21 cellular contexts compared by ENCODE assay signal in genomic region chr2:222102746-222103349, GRCh38.
DNase-seq lines count a peak whose midpoint lies in the region; TF ChIP-seq lines count a peak whose summit lies in the region.
"Had no signal": no experiment of that assay in that cellular context is flagged by ENCODE, and none has a peak within 500 bp of the region (broad histone marks: within the 10 kb centered on the region; RNA-seq: fewer than 3 reads in every experiment).

No MANE protein-coding gene starts in this region.

- H3K9ac ChIP-seq in endodermal cell (ENCODE audit: extremely low read depth, low read length, poor library complexity, severe bottlenecking), result peak overlapping the region; percentile 0
- H3K9ac ChIP-seq: GM23248 had no signal

- DNase-seq in DMS 273 (lab: John Stamatoyannopoulos, UW; ENCODE audit: unreplicated experiment), result peak; percentile 7
- DNase-seq in DMS 273 treated with DMSO at 0.1 percent for 48 hours (lab: John Stamatoyannopoulos, UW), result no peak
- DNase-seq in NCI-H748 (lab: John Stamatoyannopoulos, UW; ENCODE audit: unreplicated experiment), result peak; percentile 33
- no peak for DNase-seq in endodermal cell
- DNase-seq in NOMO-1 (lab: John Stamatoyannopoulos, UW; ENCODE audit: unreplicated experiment in 2 of 2), result no peak
- no peak for DNase-seq in SIG-M5 (lab: John Stamatoyannopoulos, UW)
- DNase-seq in NOMO-1 treated with dmso at 0.1 percent for 144 hours (lab: John Stamatoyannopoulos, UW; ENCODE audit: unreplicated experiment), result no peak
- DNase-seq: Caco-2; CD4-positive, CD25-positive, alpha-beta regulatory T cell; DMS79; GDM1; GM23248; KG1; NCI-H1048; NCI-H2081 treated with DMSO at 0.1 percent for 48 hours; NCI-H446 treated with DMSO at 0.1 percent for 48 hours; RPMI8226 had no signal

- H3K4me1 Mint-ChIP-seq in endodermal cell, result peaks cover 30% of the 10 kb centered on the region
- H3K4me1 Mint-ChIP-seq: B cell; CD4-positive, CD25-positive, alpha-beta regulatory T cell had no signal

- H3K27ac Mint-ChIP-seq in endodermal cell, result peak overlapping the region; percentile 47
- H3K27ac Mint-ChIP-seq: B cell; CD4-positive, CD25-positive, alpha-beta regulatory T cell had no signal

- WGBS in endodermal cell (ENCODE audit: insufficient coverage in 1 of 2, insufficient read length in 1 of 2), 2 experiments, result 69 to 78% methylated on average over 3 of the region's 3 CpGs

- POLR2A ChIA-PET in HEK293 (lab: Yijun Ruan, JAX), result no interaction called here

- no peaks in the 10 kb centered on the region for H3K9me3 ChIP-seq in HEK293 (ENCODE audit: control insufficient read depth, insufficient read depth, low read depth, low read length)
- no peaks in the 10 kb centered on the region for H3K9me3 ChIP-seq in endodermal cell (ENCODE audit: control insufficient read depth, low read length)
- H3K9me3 ChIP-seq: Caco-2 had no signal

- no peaks in the 10 kb centered on the region for H3K9me3 Mint-ChIP-seq in endodermal cell

- H3K27me3 ChIP-seq in endodermal cell (ENCODE audit: control insufficient read depth, insufficient read depth, low read length, poor library complexity, severe bottlenecking), result peaks cover 15% of the 10 kb centered on the region

- no peaks in the 10 kb centered on the region for H3K36me3 Mint-ChIP-seq in endodermal cell (ENCODE audit: low read depth)
- H3K36me3 Mint-ChIP-seq: CD4-positive, CD25-positive, alpha-beta regulatory T cell had no signal

- H3K4me3 Mint-ChIP-seq in endodermal cell, result no peak overlapping the region
- H3K4me3 Mint-ChIP-seq: B cell; CD4-positive, CD25-positive, alpha-beta regulatory T cell had no signal

- peaks cover 11% of the 10 kb centered on the region for H3K27me3 Mint-ChIP-seq in endodermal cell (ENCODE audit: insufficient read depth)
- H3K27me3 Mint-ChIP-seq: CD4-positive, CD25-positive, alpha-beta regulatory T cell had no signal

- no peak overlapping the region for H3K4me3 ChIP-seq in HEK293 (ENCODE audit: low read depth, low read length)
- H3K4me3 ChIP-seq in endodermal cell (ENCODE audit: low read length), result no peak overlapping the region
- H3K4me3 ChIP-seq: GM12878, GM23248 had no signal

- H3K36me3 ChIP-seq in HEK293 (ENCODE audit: control insufficient read depth in 2 of 2, insufficient read depth in 1 of 2, low read length in 2 of 2) (no peaks in the 10 kb centered on the region), endodermal cell (ENCODE audit: control insufficient read depth, insufficient read depth, low read length) (no peaks in the 10 kb centered on the region)

- H3K27ac ChIP-seq in HEK293 (ENCODE audit: extremely low read depth, low read depth, low read length), result no peak overlapping the region
- H3K27ac ChIP-seq in endodermal cell (ENCODE audit: low read depth, low read length), result no peak overlapping the region
- H3K27ac ChIP-seq: 22Rv1, GM23248 had no signal

- CTCF ChIA-PET in HEK293 (lab: Yijun Ruan, JAX), result no interaction called here

- H3K4me1 ChIP-seq in HEK293 (ENCODE audit: control insufficient read depth, insufficient read depth, low read length), result peaks cover 9% of the 10 kb centered on the region; the same call in 1 of the 2 replicates
- H3K4me1 ChIP-seq in endodermal cell (ENCODE audit: control insufficient read depth, insufficient read depth, low read length), result peaks cover 12% of the 10 kb centered on the region
- H3K4me1 ChIP-seq: Caco-2 had no signal

- TF ChIP-seq CTCF in HEK293 (tag by site-specific recombination; IDR thresholded peaks at IDR 0.05), result no peak
- TF ChIP-seq CTCF in endodermal cell (conservative IDR thresholded peaks at IDR 0.05), result no peak

TF ChIP-seq in HEK293, 187 proteins besides CTCF, POLR2A, EP300 and RAD21 (continues in another document):
- no peak for TF ChIP-seq ZNF449 (tag by site-specific recombination; IDR thresholded peaks at IDR 0.05)
- peak; percentile 14; the same call in 1 of the 2 replicates for TF ChIP-seq GLIS1 (tag by site-specific recombination; IDR thresholded peaks at IDR 0.05)
- TF ChIP-seq ZEB2 (tag by site-specific recombination; IDR thresholded peaks at IDR 0.05), result no peak
- TF ChIP-seq ZNF114 (tag by site-specific recombination; IDR thresholded peaks at IDR 0.05), result no peak
- no peak for TF ChIP-seq ZNF391 (tag by site-specific recombination; IDR thresholded peaks at IDR 0.05; ENCODE audit: borderline replicate concordance, low read depth)
- no peak for TF ChIP-seq ZXDB (tag by site-specific recombination; IDR thresholded peaks at IDR 0.05)
- TF ChIP-seq, protein P1, sequence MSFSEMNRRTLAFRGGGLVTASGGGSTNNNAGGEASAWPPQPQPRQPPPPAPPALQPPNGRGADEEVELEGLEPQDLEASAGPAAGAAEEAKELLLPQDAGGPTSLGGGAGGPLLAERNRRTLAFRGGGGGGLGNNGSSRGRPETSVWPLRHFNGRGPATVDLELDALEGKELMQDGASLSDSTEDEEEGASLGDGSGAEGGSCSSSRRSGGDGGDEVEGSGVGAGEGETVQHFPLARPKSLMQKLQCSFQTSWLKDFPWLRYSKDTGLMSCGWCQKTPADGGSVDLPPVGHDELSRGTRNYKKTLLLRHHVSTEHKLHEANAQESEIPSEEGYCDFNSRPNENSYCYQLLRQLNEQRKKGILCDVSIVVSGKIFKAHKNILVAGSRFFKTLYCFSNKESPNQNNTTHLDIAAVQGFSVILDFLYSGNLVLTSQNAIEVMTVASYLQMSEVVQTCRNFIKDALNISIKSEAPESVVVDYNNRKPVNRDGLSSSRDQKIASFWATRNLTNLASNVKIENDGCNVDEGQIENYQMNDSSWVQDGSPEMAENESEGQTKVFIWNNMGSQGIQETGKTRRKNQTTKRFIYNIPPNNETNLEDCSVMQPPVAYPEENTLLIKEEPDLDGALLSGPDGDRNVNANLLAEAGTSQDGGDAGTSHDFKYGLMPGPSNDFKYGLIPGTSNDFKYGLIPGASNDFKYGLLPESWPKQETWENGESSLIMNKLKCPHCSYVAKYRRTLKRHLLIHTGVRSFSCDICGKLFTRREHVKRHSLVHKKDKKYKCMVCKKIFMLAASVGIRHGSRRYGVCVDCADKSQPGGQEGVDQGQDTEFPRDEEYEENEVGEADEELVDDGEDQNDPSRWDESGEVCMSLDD (tag by site-specific recombination; IDR thresholded peaks at IDR 0.05), result no peak
- TF ChIP-seq PRDM2 (tag by site-specific recombination; IDR thresholded peaks at IDR 0.05; ENCODE audit: borderline replicate concordance), result no peak
- TF ChIP-seq SALL2 (tag by site-specific recombination; IDR thresholded peaks at IDR 0.05; ENCODE audit: borderline replicate concordance), result no peak
- no peak for TF ChIP-seq ZNF350 (tag by site-specific recombination; IDR thresholded peaks at IDR 0.05)

Comparison
In these comparisons a context has a peak if more than half of its experiments do, and no peak if none do; other contexts are left out.
1. DNase-seq: peak in DMS 273 (single experiment) and NCI-H748 (single experiment); none in DMS 273 treated with DMSO at 0.1 percent for 48 hours (single experiment), endodermal cell (single experiment), NOMO-1 (0 of 2), SIG-M5 (single experiment) and NOMO-1 treated with dmso at 0.1 percent for 144 hours (single experiment).